In the genomic region with DNA sequence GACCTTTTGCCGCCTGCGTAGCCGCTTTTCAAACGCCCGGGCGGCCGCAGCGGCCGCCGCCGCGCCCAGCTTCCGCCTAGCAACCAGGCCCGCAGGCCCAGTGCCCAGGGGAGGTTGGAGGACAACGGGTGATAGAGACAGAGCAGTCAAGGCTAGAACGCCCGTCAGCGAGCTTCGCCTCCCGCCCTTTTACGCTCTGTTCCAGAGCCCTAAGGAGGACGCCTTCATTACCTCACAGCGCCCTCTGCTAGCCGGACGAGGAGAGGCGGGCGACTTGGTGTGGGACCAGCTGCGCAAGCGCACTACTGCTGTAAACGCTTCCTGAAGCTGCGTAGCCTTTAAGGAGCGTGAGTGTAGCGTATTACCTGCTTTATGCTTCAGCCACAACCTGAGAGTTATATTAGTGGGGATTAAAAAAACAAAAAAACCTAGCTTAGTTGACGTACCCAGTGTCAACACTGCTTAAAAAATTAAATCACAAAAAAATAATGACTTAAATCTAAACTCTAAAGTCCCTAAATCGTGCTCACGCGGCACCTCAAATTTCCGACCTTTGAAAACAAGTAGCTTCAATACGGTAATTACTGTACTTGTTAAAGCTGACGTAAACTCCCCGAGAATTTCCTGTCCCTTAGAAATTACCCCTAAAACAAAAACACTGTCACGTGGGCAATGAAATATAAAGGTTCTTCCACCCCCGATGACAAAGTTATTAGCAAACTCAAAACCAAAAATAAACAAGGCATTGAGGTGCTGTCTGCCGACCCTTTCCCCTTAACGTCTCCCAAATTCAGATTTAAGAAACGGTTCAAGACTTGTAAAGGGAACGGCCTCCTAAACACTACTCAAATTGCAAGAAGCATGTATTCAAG, we compare ENCODE assay signal across 8 cellular contexts. TPM values are rescaled to one million over a fixed set of nuclear protein-coding genes. Genes with fewer than 3 reads are reported as not detected.
A peak's percentile ranks its signal among the peaks of the same experiment; 100 is the strongest.
DNase-seq lines count a peak whose midpoint lies in the region; TF ChIP-seq lines count a peak whose summit lies in the region.

CEP120 (minus strand) TSS at position 126 of the 872 bp plus-strand sequence. CDS start 405 bp downstream, outside the sequence.

- H3K56ac ChIP-seq in H9 (ENCODE audit: insufficient read length, low read depth, low read length), result no peak within 1 kb of the TSS

- DNase-seq in GDM1 (lab: John Stamatoyannopoulos, UW), result peak; percentile 99
- peak; percentile 99 for DNase-seq in H9
- peak; percentile 98 for DNase-seq in M059J (ENCODE audit: low read depth)
- DNase-seq in SIG-M5 (lab: John Stamatoyannopoulos, UW), result peak; percentile 99
- peak; percentile 75 for DNase-seq in activated gamma-delta T cell (lab: John Stamatoyannopoulos, UW)
- peak; percentile 99 for DNase-seq in fibroblast of villous mesenchyme (ENCODE audit: low read depth)

- H3K9ac ChIP-seq in H9 (ENCODE audit: extremely low read depth, insufficient read length, low read length) (peak within 1 kb of the TSS; percentile 66), neural cell (ENCODE audit: low read length) (peak within 1 kb of the TSS; percentile 87), stomach smooth muscle (ENCODE audit: low read length in 2 of 2) (peak within 1 kb of the TSS; percentile 71 to 91)

- H3K79me2 ChIP-seq in H9 (ENCODE audit: insufficient read depth, low read length) (peaks cover 7% of the 10 kb centered on the region; the same call in 1 of the 2 replicates), neural cell (replicated peaks; ENCODE audit: insufficient read depth, low read length) (peaks cover 27% of the 10 kb centered on the region)

- H2AFZ ChIP-seq in H9 (ENCODE audit: low read length) (peak within 1 kb of the TSS; percentile 72), neural cell (ENCODE audit: low read depth, low read length) (peak within 1 kb of the TSS; percentile 83)

- H3K36me3 Mint-ChIP-seq in H9 (ENCODE audit: insufficient read depth in 1 of 3, low read depth in 3 of 3), result peaks cover 0 to 10% (median 4%) of the 10 kb centered on the region in 3 experiments; a peak in 4 of 7 replicates

- H4K20me1 ChIP-seq in H9 (ENCODE audit: control insufficient read depth, insufficient read depth, insufficient read length), result no peaks in the 10 kb centered on the region
- no peaks in the 10 kb centered on the region for H4K20me1 ChIP-seq in neural cell (ENCODE audit: insufficient read depth)

- H2BK12ac ChIP-seq in H9 (ENCODE audit: insufficient read length, low read depth, low read length), result no peak within 1 kb of the TSS

- H2BK120ac ChIP-seq in H9 (ENCODE audit: low read depth, low read length, poor library complexity, severe bottlenecking), result peak within 1 kb of the TSS; percentile 14

- whole genome bisulfite sequencing in H9 (ENCODE audit: extremely low coverage, insufficient read length, low lambda C conversion rate), result no CpG with 5 or more reads among the region's 47 CpGs

- H3K4me3 Mint-ChIP-seq in H9, result no peak within 1 kb of the TSS; a peak in 2 of 5 replicates

- peak; percentile 83 for TF ChIP-seq RAD21 in neural cell (conservative IDR thresholded peaks at IDR 0.05)

- H3K27ac Mint-ChIP-seq in H9, result peak within 1 kb of the TSS; percentile 91 to 98 (median 95)

- H3K9me2 ChIP-seq in neural cell (ENCODE audit: insufficient read depth, low read length), result no peaks in the 10 kb centered on the region

- H3K4ac ChIP-seq in H9 (ENCODE audit: low read depth, low read length), result no peak within 1 kb of the TSS; the same call in 1 of the 2 replicates

- no peak within 1 kb of the TSS for H2BK20ac ChIP-seq in H9 (ENCODE audit: low read depth, low read length, poor library complexity, severe bottlenecking)

- TF ChIP-seq CTCF in H9 (conservative IDR thresholded peaks at IDR 0.05), result peak; percentile 84
- TF ChIP-seq CTCF in fibroblast of villous mesenchyme (IDR thresholded peaks at IDR 0.05; ENCODE audit: insufficient read depth, low read depth, low read length), result peak; percentile 59
- peak; percentile 98 for TF ChIP-seq CTCF in neural cell (IDR thresholded peaks at IDR 0.05; ENCODE audit: poor library complexity, severe bottlenecking)

- peak within 1 kb of the TSS; percentile 51 for H3K27ac ChIP-seq in H9 (ENCODE audit: insufficient read length, low read depth, low read length)
- peak within 1 kb of the TSS; percentile 87 for H3K27ac ChIP-seq in neural cell (ENCODE audit: low read length)
- H3K27ac ChIP-seq in stomach smooth muscle (ENCODE audit: low read length), result peak within 1 kb of the TSS; percentile 68

- peak within 1 kb of the TSS; percentile 45 for H3K18ac ChIP-seq in H9 (ENCODE audit: insufficient read length, low read depth, low read length)

- no peaks in the 10 kb centered on the region for H3K79me1 ChIP-seq in H9 (ENCODE audit: insufficient read depth, low read depth, low read length, poor library complexity, severe bottlenecking)

- no peaks in the 10 kb centered on the region for H3K4me1 ChIP-seq in H9 (ENCODE audit: insufficient read depth, low read length)
- peaks cover 13% of the 10 kb centered on the region for H3K4me1 ChIP-seq in stomach smooth muscle (ENCODE audit: control insufficient read depth, insufficient read depth, low read length)

- peak within 1 kb of the TSS; percentile 70 for H4K5ac ChIP-seq in H9 (ENCODE audit: insufficient read length, low read depth, low read length)

- H3K9me3 Mint-ChIP-seq in H9, result no peaks in the 10 kb centered on the region

- H3K4me1 Mint-ChIP-seq in H9, result peaks cover 15 to 22% of the 10 kb centered on the region in 2 experiments

- peak within 1 kb of the TSS; percentile 10 for H3T11ph ChIP-seq in H9 (ENCODE audit: low read length)

- H3K9me3 ChIP-seq in H9 (ENCODE audit: control insufficient read depth, low read depth, low read length), result no peaks in the 10 kb centered on the region
- no peaks in the 10 kb centered on the region for H3K9me3 ChIP-seq in neural cell (ENCODE audit: low read length)
- no peaks in the 10 kb centered on the region for H3K9me3 ChIP-seq in stomach smooth muscle (ENCODE audit: control insufficient read depth in 2 of 2, low read length in 2 of 2)

- peaks cover 9% of the 10 kb centered on the region for H3K23me2 ChIP-seq in H9 (ENCODE audit: insufficient read length, low read depth, low read length, poor library complexity, severe bottlenecking)

- no peaks in the 10 kb centered on the region for H3K27me3 Mint-ChIP-seq in H9 (ENCODE audit: low read depth)

- no peak within 1 kb of the TSS for H2BK15ac ChIP-seq in H9 (ENCODE audit: low read depth, low read length)

- H2AK5ac ChIP-seq in H9 (ENCODE audit: insufficient read length, low read length), result no peak within 1 kb of the TSS

- peak within 1 kb of the TSS; percentile 71; the same call in 1 of the 2 replicates for H3K14ac ChIP-seq in H9 (ENCODE audit: insufficient read depth, low read length)

- no peaks in the 10 kb centered on the region for H3F3A ChIP-seq in neural cell (ENCODE audit: insufficient read depth, low read length, poor library complexity, severe bottlenecking)

- H3K36me3 ChIP-seq in neural cell (ENCODE audit: insufficient read depth, low read length) (no peaks in the 10 kb centered on the region), stomach smooth muscle (ENCODE audit: control insufficient read depth in 2 of 2, insufficient read depth in 2 of 2, low read length in 2 of 2) (no peaks in the 10 kb centered on the region)

- H3K4me2 ChIP-seq in H9 (ENCODE audit: insufficient read depth, insufficient read length, low read length) (peak within 1 kb of the TSS; percentile 94), neural cell (ENCODE audit: low read length) (peak within 1 kb of the TSS; percentile 91)

- TF ChIP-seq EP300 in neural cell (conservative IDR thresholded peaks at IDR 0.05; ENCODE audit: poor library complexity, severe bottlenecking), result peak; percentile 66

- H3K27me3 ChIP-seq in H9 (ENCODE audit: insufficient read depth, low read length) (no peaks in the 10 kb centered on the region), neural cell (ENCODE audit: insufficient read depth, low read depth, low read length) (no peaks in the 10 kb centered on the region), stomach smooth muscle (ENCODE audit: control insufficient read depth in 1 of 2, insufficient read depth in 2 of 2, low read length in 2 of 2) (no peaks in the 10 kb centered on the region)

- H2BK5ac ChIP-seq in H9 (ENCODE audit: insufficient read length, low read length), result peak within 1 kb of the TSS; percentile 22

- H3K23ac ChIP-seq in H9 (ENCODE audit: insufficient read length, low read depth, low read length), result no peak within 1 kb of the TSS

- H3K4me3 ChIP-seq in fibroblast of villous mesenchyme (ENCODE audit: low read depth, low read length) (peak within 1 kb of the TSS; percentile 81), neural cell (ENCODE audit: low read length) (peak within 1 kb of the TSS; percentile 92), stomach smooth muscle (ENCODE audit: low read length in 2 of 2) (peak within 1 kb of the TSS; percentile 90 to 95)

- H4K91ac ChIP-seq in H9 (ENCODE audit: insufficient read length, low read depth, low read length), result no peak within 1 kb of the TSS

- no peak within 1 kb of the TSS for H4K8ac ChIP-seq in H9 (replicated peaks; ENCODE audit: insufficient read length, low read depth, low read length)

TF ChIP-seq in neural cell, 6 proteins besides CTCF, POLR2A, EP300 and RAD21 (continues in another document):
- peak; percentile 62 for TF ChIP-seq REST (IDR thresholded peaks at IDR 0.05; ENCODE audit: borderline replicate concordance)

RNA-seq across cellular contexts. Expression of gene CEP120, which starts in this region (rescaled TPM):
- total RNA-seq in H9 (2021), result 22.5 and 22.9 TPM in 2 replicates
- 14.2 and 15.3 TPM in 2 replicates for total RNA-seq in M059J (2014; rRNA removed; shearing (Covaris generic))
- 17.1 and 24.2 TPM in 2 replicates for total RNA-seq in fibroblast of villous mesenchyme
- 30.4 and 33.2 TPM in 2 replicates for polyA plus RNA-seq in neural cell
- polyA minus RNA-seq in neural cell, result 67.3 and 70.1 TPM in 2 replicates

Comparison
In these comparisons a context has a peak if more than half of its experiments do, and no peak if none do; other contexts are left out.
1. Peak in every context shown above with its lines: DNase-seq, H3K4me3 ChIP-seq and H3K27ac ChIP-seq.